ENCODE assay signal across 11 cellular contexts in genomic region chr12:6771091-6771495, GRCh38. TPM values are rescaled to one million over a fixed set of nuclear protein-coding genes. Genes with fewer than 3 reads are reported as not detected.
DNase-seq lines count a peak whose midpoint lies in the region; ATAC-seq, FAIRE-seq and TF ChIP-seq lines count a peak whose summit lies in the region.
"Had no signal": no experiment of that assay in that cellular context is flagged by ENCODE, and none has a peak within 500 bp of the region (broad histone marks: within the 10 kb centered on the region; RNA-seq: fewer than 3 reads in every experiment).

No MANE protein-coding gene starts in this region.

- H3K4me3 ChIP-seq in Loucy (ENCODE audit: low read length, poor library complexity, severe bottlenecking) (no peak overlapping the region), GM12878 (no peak overlapping the region), thyroid gland (replicated peaks in 1 of 3) (no peak overlapping the region)

- H3K9ac ChIP-seq in Loucy (ENCODE audit: low read depth, low read length, poor library complexity, severe bottlenecking) = peak overlapping the region; percentile 2
- H3K9ac ChIP-seq in GM12878 (ENCODE audit: control insufficient read depth, insufficient read depth, low read length) = no peak overlapping the region

- no peaks in the 10 kb centered on the region for H3K9me2 ChIP-seq in Loucy (replicated peaks; ENCODE audit: low read depth, low read length)

- H3K4me3 Mint-ChIP-seq in nephron progenitor cell (peak overlapping the region; percentile 32), immature natural killer cell (no peak overlapping the region)

- H3K36me3 ChIP-seq in Loucy (ENCODE audit: insufficient read depth, low read length) (peaks cover 3% of the 10 kb centered on the region; the same call in 1 of the 2 replicates), GM12878 (ENCODE audit: control insufficient read depth in 2 of 2, insufficient read depth in 2 of 2, low read length in 1 of 2) (no peaks in the 10 kb centered on the region), thyroid gland (peaks cover 9 to 11% of the 10 kb centered on the region in 2 donors)

- H3K27ac ChIP-seq in GM12878 (ENCODE audit: control insufficient read depth, insufficient read depth) (no peak overlapping the region), thyroid gland (peak overlapping the region in 1 of 3 donors; percentile 42)

- RAD21 ChIA-PET in GM12878 (lab: Charles Lee; ENCODE audit: unreplicated experiment) = interaction anchor here (3.3 kb wide), 1 partner anchor 18 kb away, joined by 18 read pairs; the partner anchor contains the start of gene MLF2

- 62% methylated on average over 4 of the region's 4 CpGs for WGBS in GM12878 (ENCODE audit: insufficient coverage, insufficient replicate concordance, low lambda C conversion rate, missing lambda C conversion rate)
- WGBS in thyroid gland, 2 donors = 88 to 92% methylated on average over 4 of the region's 4 CpGs

- TF ChIP-seq RAD21 in GM12878 (IDR thresholded peaks at IDR 0.05; ENCODE audit: insufficient read depth, low read depth, low read length) = no peak

- H3K4me2 ChIP-seq in Loucy (ENCODE audit: low read depth, low read length, poor library complexity, severe bottlenecking) (no peak overlapping the region), GM12878 (ENCODE audit: control insufficient read depth, insufficient read depth) (no peak overlapping the region)

- CTCF ChIA-PET in GM12878 (lab: Yijun Ruan, JAX) = interaction anchor here (1.0 to 12.7 kb wide), 4 partner anchors 9 to 15 kb away, joined by 3 to 221 read pairs (median 4); partner anchors contain the start of gene MLF2

- no peak for TF ChIP-seq CTCF in Loucy (conservative IDR thresholded peaks at IDR 0.05; ENCODE audit: low read length)
- no peak for TF ChIP-seq CTCF in GM12878 (IDR thresholded peaks at IDR 0.05 in 2 of 3, conservative IDR thresholded peaks at IDR 0.05 in 1 of 3; ENCODE audit: control insufficient read depth in 2 of 3, extremely low read depth in 1 of 3, insufficient read depth in 1 of 3, low read depth in 3 of 3, low read length in 3 of 3)
- TF ChIP-seq CTCF in nephron progenitor cell (IDR thresholded peaks at IDR 0.05) = no peak
- TF ChIP-seq CTCF in thyroid gland (IDR thresholded peaks at IDR 0.05) = no peak

- H3K9me3 Mint-ChIP-seq in nephron progenitor cell (no peaks in the 10 kb centered on the region), immature natural killer cell (no peaks in the 10 kb centered on the region)

- SMC1A ChIA-PET in GM12878 (lab: Charles Lee; ENCODE audit: uncharacterized antibody, unreplicated experiment) = interaction anchor here (3.6 kb wide), 1 partner anchor 17 kb away, joined by 20 read pairs; the partner anchor contains the start of gene MLF2

- H3F3A ChIP-seq in Loucy (ENCODE audit: low read depth) = no peaks in the 10 kb centered on the region

- no peak for FAIRE-seq in GM12878 (lab: Jason Lieb, UNC)
- FAIRE-seq: H54, kidney had no signal

- POLR2A ChIA-PET in GM12878 (lab: Charles Lee) = interaction anchor here (1.2 to 1.9 kb wide), 2 partner anchors 18 to 48 kb away, joined by 3 to 16 read pairs; partner anchors contain the start of genes COPS7A and MLF2

- H3K4me1 Mint-ChIP-seq in nephron progenitor cell = peaks cover 68% of the 10 kb centered on the region
- peaks cover 10 to 13% of the 10 kb centered on the region in 2 donors for H3K4me1 Mint-ChIP-seq in immature natural killer cell

- TF ChIP-seq POLR2A in GM12878 (IDR thresholded peaks at IDR 0.05; ENCODE audit: low read depth, low read length) (no peak), thyroid gland (IDR thresholded peaks at IDR 0.05) (no peak)

- no peak overlapping the region for H2AFZ ChIP-seq in Loucy (ENCODE audit: low read length)
- no peak overlapping the region for H2AFZ ChIP-seq in GM12878 (ENCODE audit: control insufficient read depth, low read depth, low read length)

- H3K79me2 ChIP-seq in Loucy (ENCODE audit: insufficient read depth, low read length) = peaks cover 32% of the 10 kb centered on the region
- H3K79me2 ChIP-seq in GM12878 (ENCODE audit: control insufficient read depth, insufficient read depth, low read length) = peaks cover 16% of the 10 kb centered on the region

- in situ Hi-C loops in GM12878 (cut with MboI) = no loop called here

- H3K36me3 Mint-ChIP-seq in nephron progenitor cell (ENCODE audit: low read depth) = peaks cover 28% of the 10 kb centered on the region
- no peaks in the 10 kb centered on the region for H3K36me3 Mint-ChIP-seq in immature natural killer cell

- intact Hi-C loops in GM12878 (cut with micrococcal nuclease; ENCODE audit: unreplicated experiment) (no loop called here), thyroid gland (cut with DNase I) (no loop called here)

- H4K20me1 ChIP-seq in Loucy (ENCODE audit: insufficient read depth, low read length, poor library complexity, severe bottlenecking) = peaks cover 19% of the 10 kb centered on the region
- no peaks in the 10 kb centered on the region for H4K20me1 ChIP-seq in GM12878 (ENCODE audit: control insufficient read depth, insufficient read depth)

- ATAC-seq in GM12878 = no peak
- no peak for ATAC-seq in GM19328 (IDR thresholded peaks at IDR 0.05; ENCODE audit: unreplicated experiment)

- no peaks in the 10 kb centered on the region for H3K27me3 ChIP-seq in Loucy (ENCODE audit: insufficient read depth, low read length, poor library complexity, severe bottlenecking)
- H3K27me3 ChIP-seq in GM12878 (replicated peaks in 1 of 2; ENCODE audit: control insufficient read depth in 2 of 2, insufficient read depth in 2 of 2, low read length in 1 of 2) = no peaks in the 10 kb centered on the region
- no peaks in the 10 kb centered on the region for H3K27me3 ChIP-seq in thyroid gland

- H3K4me1 ChIP-seq in Loucy (ENCODE audit: insufficient read depth, low read length, poor library complexity, severe bottlenecking) (peaks cover 25% of the 10 kb centered on the region), GM12878 (ENCODE audit: control insufficient read depth, insufficient read depth, low read length) (peaks cover 46% of the 10 kb centered on the region), thyroid gland (peaks cover 14 to 32% of the 10 kb centered on the region in 2 donors)

- peak; percentile 88 for DNase-seq in CD1c-positive myeloid dendritic cell (ENCODE audit: extremely low spot score)
- DNase-seq in GM12878 (ENCODE audit: low read depth, low spot score) = no peak
- DNase-seq in nephron progenitor cell = no peak
- DNase-seq in immature natural killer cell = no peak
- DNase-seq in thyroid gland = no peak
- DNase-seq in NCI-H82 (lab: John Stamatoyannopoulos, UW) = no peak
- DNase-seq: Calu3, kidney had no signal

- TF ChIP-seq EP300 in GM12878 (IDR thresholded peaks at IDR 0.05; ENCODE audit: borderline replicate concordance in 1 of 2, control insufficient read depth in 1 of 2, low read depth in 2 of 2, low read length in 2 of 2) = no peak

- H3K27me3 Mint-ChIP-seq in nephron progenitor cell (ENCODE audit: low read depth, poor library complexity) (peaks cover 12% of the 10 kb centered on the region), immature natural killer cell (ENCODE audit: low read depth in 3 of 3) (peaks cover 7 to 17% (median 10%) of the 10 kb centered on the region in 3 donors)

- no TSS peak for BruUV-seq in GM12878 (replicated peaks; lab: Mats Ljungman, UMichigan)

- H3K27ac Mint-ChIP-seq in nephron progenitor cell = peak overlapping the region; percentile 90
- no peak overlapping the region for H3K27ac Mint-ChIP-seq in immature natural killer cell

- H3K9me3 ChIP-seq in Loucy (ENCODE audit: insufficient read depth, low read depth, low read length) (no peaks in the 10 kb centered on the region), GM12878 (replicated peaks; ENCODE audit: control insufficient read depth, insufficient read depth, low read length) (no peaks in the 10 kb centered on the region), thyroid gland (no peaks in the 10 kb centered on the region)

RNA-seq across cellular contexts. Expression of gene LAG3, which starts 1.2 kb away (rescaled TPM):
- 2.0 and 2.8 TPM in 2 replicates for total RNA-seq in GM12878 (2013; cell fraction: nucleolus; rRNA removed)
- total RNA-seq in GM12878 (2014; rRNA removed) (0.79 and 1.3 TPM in 2 replicates), GM12878 (2014; rRNA removed; fragmentation: Illumina TruSeq; extraction: Trizol) (0.60 and 1.0 TPM in 2 replicates), GM12878 (2021) (4.2 and 5.2 TPM in 2 replicates), thyroid gland (under 1 TPM in 1 of 4 donors, not detected in 3; 0.13 TPM)
- polyA plus RNA-seq in GM12878 (2011; ENCODE audit: low read depth) = 1.3 TPM
- polyA plus RNA-seq in GM12878 (2011; rRNA removed) (0.26 and 0.52 TPM in 2 replicates), GM12878 (2014; fragmentation: Illumina TruSeq; extraction: Trizol) (0.97 and 1.1 TPM in 2 replicates), GM12878 (2014; fragmentation: Nextera tagmentation; extraction: Ambion mirVana) (under 1 TPM in 1 of 2 experiments, not detected in 1; 0.53 TPM), GM12878 (2014; rRNA removed) (2.3 and 2.4 TPM in 2 replicates), GM12878 (2016; fragmentation: Nextera tagmentation; extraction: Ambion mirVana) (1 to 10 TPM in 1 of 2 experiments, under 1 TPM in 1; 0.77 to 1.4 TPM), immature natural killer cell (1 to 10 TPM; 1.3 to 8.3 (median 1.6) TPM)
- polyA plus RNA-seq in GM12878 (2011; cell fraction: cytosol; rRNA removed) = 0.40 TPM in 2 replicates
- 2.3 and 3.7 TPM in 2 replicates for polyA plus RNA-seq in GM12878 (2011; cell fraction: nucleus; rRNA removed)
- 4.2 and 4.3 TPM in 2 replicates for polyA plus RNA-seq in GM12878 (2012)
- polyA minus RNA-seq in GM12878 (2011; rRNA and poly(A)+ RNA removed) = 0.15 and 0.67 TPM in 2 replicates
- polyA minus RNA-seq in GM12878 (2011; cell fraction: cytosol; rRNA and poly(A)+ RNA removed) = not detected in 2 replicates
- polyA minus RNA-seq in GM12878 (2011; cell fraction: nucleus; rRNA and poly(A)+ RNA removed) = 0.60 and 0.67 TPM in 2 replicates
- total RNA-seq: Calu3 had no signal

RNA-seq across cellular contexts. Expression of gene PTMS, which starts 4.9 kb away (rescaled TPM):
- total RNA-seq in GM12878 (2013; cell fraction: nucleolus; rRNA removed) = 3.9 and 4.2 TPM in 2 replicates
- total RNA-seq in GM12878 (2014; rRNA removed) = 20.7 and 23.1 TPM in 2 replicates
- 31.8 and 34.0 TPM in 2 replicates for total RNA-seq in GM12878 (2014; rRNA removed; fragmentation: Illumina TruSeq; extraction: Trizol)
- total RNA-seq in GM12878 (2021) = 127 and 131 TPM in 2 replicates
- polyA plus RNA-seq in GM12878 (2011; ENCODE audit: low read depth) = 60.3 TPM
- polyA plus RNA-seq in GM12878 (2011; rRNA removed) = 29.0 and 51.2 TPM in 2 replicates
- polyA plus RNA-seq in GM12878 (2011; cell fraction: cytosol; rRNA removed) = 59.9 and 62.2 TPM in 2 replicates
- polyA plus RNA-seq in GM12878 (2011; cell fraction: nucleus; rRNA removed) = 38.8 and 59.5 TPM in 2 replicates
- 51.5 and 71.6 TPM in 2 replicates for polyA plus RNA-seq in GM12878 (2012)
- 41.3 and 90.6 TPM in 2 replicates for polyA plus RNA-seq in GM12878 (2014; fragmentation: Illumina TruSeq; extraction: Trizol)
- 1 to 10 TPM; 2.1 to 4.5 TPM for polyA plus RNA-seq in GM12878 (2014; fragmentation: Nextera tagmentation; extraction: Ambion mirVana)
- 46.5 and 47.5 TPM in 2 replicates for polyA plus RNA-seq in GM12878 (2014; rRNA removed)
- polyA plus RNA-seq in GM12878 (2016; fragmentation: Nextera tagmentation; extraction: Ambion mirVana) = 10 to 100 TPM in 1 of 2 experiments, 1 to 10 TPM in 1; 4.9 to 27.8 TPM
- polyA minus RNA-seq in GM12878 (2011; rRNA and poly(A)+ RNA removed) = 9.1 and 13.0 TPM in 2 replicates
- polyA minus RNA-seq in GM12878 (2011; cell fraction: cytosol; rRNA and poly(A)+ RNA removed) = 17.9 and 25.4 TPM in 2 replicates
- polyA minus RNA-seq in GM12878 (2011; cell fraction: nucleus; rRNA and poly(A)+ RNA removed) = 5.7 and 7.4 TPM in 2 replicates
- polyA plus RNA-seq in immature natural killer cell = 1 to 10 TPM in 2 of 3 donors, under 1 TPM in 1; 0.40 to 8.0 (median 4.9) TPM
- total RNA-seq in thyroid gland = 100 to 1,000 TPM in 2 of 4 donors, 10 to 100 TPM in 2; 60.0 to 186 (median 103) TPM

RNA-seq across cellular contexts. Expression of gene MLF2, which starts 18.2 kb away (rescaled TPM):
- total RNA-seq in GM12878 (2013; cell fraction: nucleolus; rRNA removed) = 48.0 and 57.5 TPM in 2 replicates
- 131 and 139 TPM in 2 replicates for total RNA-seq in GM12878 (2014; rRNA removed)
- 59.2 and 63.4 TPM in 2 replicates for total RNA-seq in GM12878 (2014; rRNA removed; fragmentation: Illumina TruSeq; extraction: Trizol)
- total RNA-seq in GM12878 (2021) = 125 and 129 TPM in 2 replicates
- 86.0 TPM for polyA plus RNA-seq in GM12878 (2011; ENCODE audit: low read depth)
- 122 and 172 TPM in 2 replicates for polyA plus RNA-seq in GM12878 (2011; rRNA removed)
- 211 and 234 TPM in 2 replicates for polyA plus RNA-seq in GM12878 (2011; cell fraction: cytosol; rRNA removed)
- polyA plus RNA-seq in GM12878 (2011; cell fraction: nucleus; rRNA removed) = 158 and 178 TPM in 2 replicates
- 111 and 119 TPM in 2 replicates for polyA plus RNA-seq in GM12878 (2012)
- polyA plus RNA-seq in GM12878 (2014; fragmentation: Illumina TruSeq; extraction: Trizol) = 91.6 and 111 TPM in 2 replicates
- 10 to 100 TPM; 13.5 to 21.5 TPM for polyA plus RNA-seq in GM12878 (2014; fragmentation: Nextera tagmentation; extraction: Ambion mirVana)
- 170 and 181 TPM in 2 replicates for polyA plus RNA-seq in GM12878 (2014; rRNA removed)
- polyA plus RNA-seq in GM12878 (2016; fragmentation: Nextera tagmentation; extraction: Ambion mirVana) = 100 to 1,000 TPM; 222 TPM
- 138 and 158 TPM in 2 replicates for polyA minus RNA-seq in GM12878 (2011; rRNA and poly(A)+ RNA removed)
- polyA minus RNA-seq in GM12878 (2011; cell fraction: cytosol; rRNA and poly(A)+ RNA removed) = 37.3 and 37.4 TPM in 2 replicates
- polyA minus RNA-seq in GM12878 (2011; cell fraction: nucleus; rRNA and poly(A)+ RNA removed) = 71.1 and 81.7 TPM in 2 replicates
- polyA plus RNA-seq in immature natural killer cell = 100 to 1,000 TPM; 102 to 165 (median 155) TPM
- 100 to 1,000 TPM; 110 to 253 (median 196) TPM for total RNA-seq in thyroid gland

RNA-seq across cellular contexts. Expression of gene CD4, which starts 18.2 kb away (rescaled TPM):
- total RNA-seq in GM12878 (2013; cell fraction: nucleolus; rRNA removed) = not detected in 2 replicates
- total RNA-seq in GM12878 (2014; rRNA removed) = 0.40 and 0.49 TPM in 2 replicates
- total RNA-seq in GM12878 (2014; rRNA removed; fragmentation: Illumina TruSeq; extraction: Trizol) = 0.60 and 0.81 TPM in 2 replicates
- total RNA-seq in GM12878 (2021) = 1.6 and 1.8 TPM in 2 replicates
- polyA plus RNA-seq in GM12878 (2011; ENCODE audit: low read depth) = 0.07 TPM
- polyA plus RNA-seq in GM12878 (2011; rRNA removed) = 0.27 and 0.29 TPM in 2 replicates
- polyA plus RNA-seq in GM12878 (2011; cell fraction: cytosol; rRNA removed) = 0.22 and 0.28 TPM in 2 replicates
- 0.39 and 0.50 TPM in 2 replicates for polyA plus RNA-seq in GM12878 (2011; cell fraction: nucleus; rRNA removed)
- polyA plus RNA-seq in GM12878 (2012) = 0.05 and 0.36 TPM in 2 replicates
- polyA plus RNA-seq in GM12878 (2014; fragmentation: Illumina TruSeq; extraction: Trizol) = 1.5 and 2.4 TPM in 2 replicates
- under 1 TPM; 0.49 to 0.85 TPM for polyA plus RNA-seq in GM12878 (2014; fragmentation: Nextera tagmentation; extraction: Ambion mirVana)
- polyA plus RNA-seq in GM12878 (2014; rRNA removed) = 0.85 and 1.3 TPM in 2 replicates
- polyA plus RNA-seq in GM12878 (2016; fragmentation: Nextera tagmentation; extraction: Ambion mirVana) = under 1 TPM; 0.24 to 0.57 TPM
- polyA minus RNA-seq in GM12878 (2011; rRNA and poly(A)+ RNA removed) = 0.21 and 0.29 TPM in 2 replicates
- polyA minus RNA-seq in GM12878 (2011; cell fraction: cytosol; rRNA and poly(A)+ RNA removed) = 0.40 TPM in 1 of 2 replicates, not detected in the other
- polyA minus RNA-seq in GM12878 (2011; cell fraction: nucleus; rRNA and poly(A)+ RNA removed) = not detected in 2 replicates
- polyA plus RNA-seq in immature natural killer cell = 10 to 100 TPM in 1 of 3 donors, 1 to 10 TPM in 2; 2.0 to 11.7 (median 6.6) TPM
- total RNA-seq in thyroid gland = 1 to 10 TPM; 3.5 to 8.1 (median 3.9) TPM
- total RNA-seq: Calu3 had no signal

RNA-seq across cellular contexts. Expression of gene COPS7A, which starts 47.2 kb away (rescaled TPM):
- 19.2 and 28.2 TPM in 2 replicates for total RNA-seq in GM12878 (2013; cell fraction: nucleolus; rRNA removed)
- total RNA-seq in GM12878 (2014; rRNA removed) (53.6 and 56.3 TPM in 2 replicates), GM12878 (2014; rRNA removed; fragmentation: Illumina TruSeq; extraction: Trizol) (26.8 and 28.8 TPM in 2 replicates), GM12878 (2021) (42.1 and 48.4 TPM in 2 replicates), thyroid gland (10 to 100 TPM; 44.5 to 86.7 (median 63.1) TPM)
- 21.7 TPM for polyA plus RNA-seq in GM12878 (2011; ENCODE audit: low read depth)
- polyA plus RNA-seq in GM12878 (2011; rRNA removed) (43.5 and 70.9 TPM in 2 replicates), GM12878 (2014; fragmentation: Illumina TruSeq; extraction: Trizol) (43.5 and 45.0 TPM in 2 replicates), GM12878 (2014; fragmentation: Nextera tagmentation; extraction: Ambion mirVana) (10 to 100 TPM; 25.7 to 26.1 TPM), GM12878 (2014; rRNA removed) (55.3 and 61.7 TPM in 2 replicates), GM12878 (2016; fragmentation: Nextera tagmentation; extraction: Ambion mirVana) (10 to 100 TPM; 67.9 to 74.0 TPM), immature natural killer cell (10 to 100 TPM; 34.1 to 62.1 (median 45.6) TPM)
- 76.3 and 82.0 TPM in 2 replicates for polyA plus RNA-seq in GM12878 (2011; cell fraction: cytosol; rRNA removed)
- 101 and 137 TPM in 2 replicates for polyA plus RNA-seq in GM12878 (2011; cell fraction: nucleus; rRNA removed)
- polyA plus RNA-seq in GM12878 (2012) = 31.2 and 38.5 TPM in 2 replicates
- 30.3 and 47.1 TPM in 2 replicates for polyA minus RNA-seq in GM12878 (2011; rRNA and poly(A)+ RNA removed)
- polyA minus RNA-seq in GM12878 (2011; cell fraction: cytosol; rRNA and poly(A)+ RNA removed) = 9.5 and 9.9 TPM in 2 replicates
- polyA minus RNA-seq in GM12878 (2011; cell fraction: nucleus; rRNA and poly(A)+ RNA removed) = 9.6 and 16.2 TPM in 2 replicates
